In genomic region chr5:177812160-177812743, GRCh38 we compare ENCODE assay signal across 8 cellular contexts. TPM values are rescaled to one million over a fixed set of nuclear protein-coding genes. Genes with fewer than 3 reads are reported as not detected.
A peak's percentile ranks its signal among the peaks of the same experiment; 100 is the strongest.
DNase-seq lines count a peak whose midpoint lies in the region; ATAC-seq lines count a peak whose summit lies in the region.
"Not testable (repeated sequence)": the region's sequence is repeated elsewhere in the genome, so short reads cannot be mapped to it uniquely, and the experiment has no call there.
"Had no signal": no experiment of that assay in that cellular context is flagged by ENCODE, and none has a peak within 500 bp of the region (broad histone marks: within the 10 kb centered on the region; RNA-seq: fewer than 3 reads in every experiment).

No MANE protein-coding gene starts in this region.

- H3K27ac ChIP-seq in CD4-positive, alpha-beta memory T cell (ENCODE audit: low read depth, low read length), result not testable (repeated sequence)

- H3K27me3 ChIP-seq in CD4-positive, alpha-beta memory T cell (ENCODE audit: insufficient read depth, low read length), result not testable (repeated sequence)

- H3K9me3 ChIP-seq in CD4-positive, alpha-beta memory T cell (ENCODE audit: control insufficient read depth in 1 of 2, low read length in 2 of 2); T-helper 17 cell (ENCODE audit: control insufficient read depth, low read length, poor library complexity, severe bottlenecking): not testable (repeated sequence)

- DNase-seq in CD4-positive, alpha-beta memory T cell, result peak in 2 of 5 donors; percentile 52 to 54
- peak in 1 of 3 donors; percentile 30 for DNase-seq in T-helper 17 cell
- DNase-seq in activated CD4-positive, alpha-beta T cell treated with anti-CD3 and anti-CD28 coated beads, Interleukin-2, amount 50 U/mL, for 1 hour, result peak; percentile 28
- DNase-seq in activated T-cell treated with anti-CD3 and anti-CD28 coated beads, Interleukin-2, amount 50 U/mL, for 4 hours; activated naive CD4-positive, alpha-beta T cell treated with anti-CD3 and anti-CD28 coated beads, Interleukin-2, amount 50 U/mL, for 72 hours (ENCODE audit: low spot score in 2 of 2); stimulated activated effector memory CD8-positive, alpha-beta T cell treated with anti-CD3 and anti-CD28 coated beads, Interleukin-12 subunit alpha, Interleukin-12 subunit beta, amount 100 ng/mL, for 72 hours (ENCODE audit: low spot score in 2 of 2): not testable (repeated sequence)

- H3K4me3 Mint-ChIP-seq in CD4-positive, alpha-beta memory T cell; T-helper 17 cell; activated T-cell treated with anti-CD3 and anti-CD28 coated beads, Interleukin-2, amount 50 U/mL, for 4 hours; stimulated activated effector memory CD8-positive, alpha-beta T cell treated with anti-CD3 and anti-CD28 coated beads, Interleukin-12 subunit alpha, Interleukin-12 subunit beta, amount 100 ng/mL, for 72 hours: not testable (repeated sequence)

- intact Hi-C loops in CD4-positive, alpha-beta memory T cell (cut with micrococcal nuclease), result not testable (repeated sequence)

- H3K27me3 Mint-ChIP-seq in CD4-positive, alpha-beta memory T cell; T-helper 17 cell; activated T-cell treated with anti-CD3 and anti-CD28 coated beads, Interleukin-2, amount 50 U/mL, for 4 hours (ENCODE audit: low read depth): not testable (repeated sequence)

- POLR2A ChIA-PET in CD4-positive, alpha-beta memory T cell (lab: Charles Lee; ENCODE audit: partially characterized antibody), result not testable (repeated sequence)

- not testable (repeated sequence) for H3K9me3 Mint-ChIP-seq in CD4-positive, alpha-beta memory T cell; activated T-cell treated with anti-CD3 and anti-CD28 coated beads, Interleukin-2, amount 50 U/mL, for 4 hours; activated naive CD4-positive, alpha-beta T cell treated with anti-CD3 and anti-CD28 coated beads, Interleukin-2, amount 50 U/mL, for 72 hours; stimulated activated effector memory CD8-positive, alpha-beta T cell treated with anti-CD3 and anti-CD28 coated beads, Interleukin-12 subunit alpha, Interleukin-12 subunit beta, amount 100 ng/mL, for 72 hours

- H3K27ac Mint-ChIP-seq in CD4-positive, alpha-beta memory T cell, result peak overlapping the region in 4 of 7 donors; percentile 46 to 57 (median 50)
- H3K27ac Mint-ChIP-seq in T-helper 17 cell; activated naive CD4-positive, alpha-beta T cell treated with anti-CD3 and anti-CD28 coated beads, Interleukin-2, amount 50 U/mL, for 72 hours; stimulated activated effector memory CD8-positive, alpha-beta T cell treated with anti-CD3 and anti-CD28 coated beads, Interleukin-12 subunit alpha, Interleukin-12 subunit beta, amount 100 ng/mL, for 72 hours: not testable (repeated sequence)

- not testable (repeated sequence) for H3K4me1 Mint-ChIP-seq in CD4-positive, alpha-beta memory T cell; T-helper 17 cell; activated T-cell treated with anti-CD3 and anti-CD28 coated beads, Interleukin-2, amount 50 U/mL, for 4 hours (ENCODE audit: low read depth); stimulated activated effector memory CD8-positive, alpha-beta T cell treated with anti-CD3 and anti-CD28 coated beads, Interleukin-12 subunit alpha, Interleukin-12 subunit beta, amount 100 ng/mL, for 72 hours

- CTCF ChIA-PET in CD4-positive, alpha-beta memory T cell (lab: Charles Lee; ENCODE audit: partially characterized antibody), result not testable (repeated sequence)

- H3K4me3 ChIP-seq in CD4-positive, alpha-beta memory T cell (ENCODE audit: low read length in 2 of 2), result not testable (repeated sequence)

- H3K36me3 ChIP-seq in CD4-positive, alpha-beta memory T cell (ENCODE audit: insufficient read depth, low read length), result not testable (repeated sequence)

- not testable (repeated sequence) for H3K4me1 ChIP-seq in CD4-positive, alpha-beta memory T cell (ENCODE audit: insufficient read depth, low read length)

- ATAC-seq in T-helper 17 cell, result peak; percentile 70
- peak; percentile 30 to 44 for ATAC-seq in activated T-cell treated with anti-CD3 and anti-CD28 coated beads, Interleukin-2, amount 50 U/mL, for 4 hours
- ATAC-seq in activated naive CD4-positive, alpha-beta T cell treated with anti-CD3 and anti-CD28 coated beads, Interleukin-2, amount 50 U/mL, for 72 hours, result peak; percentile 36 to 61
- ATAC-seq in esophagus mucosa, result peak; percentile 57
- ATAC-seq in stimulated activated effector memory CD8-positive, alpha-beta T cell treated with anti-CD3 and anti-CD28 coated beads, Interleukin-12 subunit alpha, Interleukin-12 subunit beta, amount 100 ng/mL, for 72 hours, result peak; percentile 49

- not testable (repeated sequence) for H3K36me3 Mint-ChIP-seq in CD4-positive, alpha-beta memory T cell; T-helper 17 cell (ENCODE audit: low read depth); activated T-cell treated with anti-CD3 and anti-CD28 coated beads, Interleukin-2, amount 50 U/mL, for 4 hours (ENCODE audit: insufficient read depth); activated naive CD4-positive, alpha-beta T cell treated with anti-CD3 and anti-CD28 coated beads, Interleukin-2, amount 50 U/mL, for 72 hours; stimulated activated effector memory CD8-positive, alpha-beta T cell treated with anti-CD3 and anti-CD28 coated beads, Interleukin-12 subunit alpha, Interleukin-12 subunit beta, amount 100 ng/mL, for 72 hours

RNA-seq across cellular contexts. Expression of gene FAM153A, which starts 29.6 kb away (rescaled TPM):
- total RNA-seq in CD4-positive, alpha-beta memory T cell, result 100 to 1,000 TPM in 1 of 2 experiments, 10 to 100 TPM in 1; 92.7 to 116 TPM
- polyA plus RNA-seq in CD4-positive, alpha-beta memory T cell, result 1 to 10 TPM; 2.0 to 3.2 TPM
- 10 to 100 TPM; 10.9 to 63.9 TPM for total RNA-seq in T-helper 17 cell
- total RNA-seq in activated T-cell treated with anti-CD3 and anti-CD28 coated beads, Interleukin-2, amount 50 U/mL, for 4 hours, result 1 to 10 TPM; 2.9 to 7.0 (median 3.6) TPM
- total RNA-seq in activated naive CD4-positive, alpha-beta T cell treated with anti-CD3 and anti-CD28 coated beads, Interleukin-2, amount 50 U/mL, for 72 hours, result 10 to 100 TPM; 11.4 to 87.3 TPM
- total RNA-seq in esophagus mucosa, result 3.1 TPM
- polyA plus RNA-seq: CD14-positive monocyte had no signal
